17 cellular contexts compared by ENCODE assay signal in genomic region chr1:110594466-110595076, GRCh38.
DNase-seq lines count a peak whose midpoint lies in the region; ATAC-seq and TF ChIP-seq lines count a peak whose summit lies in the region.
"Had no signal": no experiment of that assay in that cellular context is flagged by ENCODE, and none has a peak within 500 bp of the region (broad histone marks: within the 10 kb centered on the region; RNA-seq: fewer than 3 reads in every experiment).

No MANE protein-coding gene starts in this region.

- H3K4me2 ChIP-seq in DOHH2 (ENCODE audit: low read length): peak overlapping the region; percentile 52

- no peaks in the 10 kb centered on the region for H3K36me3 ChIP-seq in DOHH2 (ENCODE audit: control insufficient read depth, low read length)
- H3K36me3 ChIP-seq: cardiac muscle cell, tibial nerve had no signal

- H3K4me3 ChIP-seq in DOHH2 (ENCODE audit: low read length): peak overlapping the region; percentile 52
- H3K4me3 ChIP-seq: cardiac muscle cell, tibial nerve had no signal

- no peaks in the 10 kb centered on the region for H3K9me3 ChIP-seq in DOHH2 (ENCODE audit: control insufficient read depth, insufficient read depth, low read length)
- H3K9me3 ChIP-seq: tibial nerve had no signal

- DNase-seq in NCI-H69 (lab: John Stamatoyannopoulos, UW) (peak; percentile 71), hippocampal formation (lab: John Stamatoyannopoulos, UW) (peak; percentile 45 to 50), putamen (ENCODE audit: low spot score) (peak; percentile 83), hepatic stellate cell (ENCODE audit: low spot score) (no peak), NOMO-1 treated with DMSO at 0.1 percent for 48 hours (lab: John Stamatoyannopoulos, UW; ENCODE audit: unreplicated experiment) (no peak)
- DNase-seq in stimulated activated CD4-positive, alpha-beta T cell treated with anti-CD3 and anti-CD28 coated beads, Interleukin-4, amount 100 ng/mL, for 1 hour: no peak
- DNase-seq: activated CD4-positive, alpha-beta T cell treated with anti-CD3 and anti-CD28 coated beads, Interleukin-2, amount 50 U/mL, for 48 hours; activated naive CD8-positive, alpha-beta T cell treated with anti-CD3 and anti-CD28 coated beads for 36 hours; activated T-cell treated with anti-CD3 and anti-CD28 coated beads, Interleukin-2, amount 50 U/mL, for 48 hours; NCI-H187; NCI-H82; right cardiac atrium; stimulated activated CD4-positive, alpha-beta T cell treated with anti-CD3 and anti-CD28 coated beads, Interleukin-1b, Interleukin-23, amount 100 ng/mL, for 48 hours had no signal

- ATAC-seq in GM19467 (IDR thresholded peaks at IDR 0.05; ENCODE audit: unreplicated experiment): no peak
- ATAC-seq: right cardiac atrium had no signal

- H4K20me1 ChIP-seq in DOHH2 (ENCODE audit: control insufficient read depth, insufficient read depth, low read depth, low read length): no peaks in the 10 kb centered on the region

- peaks cover 25% of the 10 kb centered on the region for H3K4me1 ChIP-seq in DOHH2 (ENCODE audit: control insufficient read depth, low read length)

- no peak for TF ChIP-seq CTCF in DOHH2 (IDR thresholded peaks at IDR 0.05; ENCODE audit: low read depth, low read length, poor library complexity, severe bottlenecking)

- H3K79me2 ChIP-seq in DOHH2 (ENCODE audit: control insufficient read depth, low read length): no peaks in the 10 kb centered on the region

- H3K9me2 ChIP-seq in DOHH2 (replicated peaks; ENCODE audit: control insufficient read depth, low read length): no peaks in the 10 kb centered on the region

- peak overlapping the region; percentile 23; the same call in 1 of the 2 replicates for H3K27ac ChIP-seq in DOHH2 (ENCODE audit: low read depth, low read length)
- H3K27ac ChIP-seq: cardiac muscle cell, tibial nerve had no signal

- no peaks in the 10 kb centered on the region for H3F3A ChIP-seq in DOHH2 (ENCODE audit: control insufficient read depth, insufficient read depth)

- H3K27me3 ChIP-seq in DOHH2 (ENCODE audit: control insufficient read depth, low read length): no peaks in the 10 kb centered on the region
- H3K27me3 ChIP-seq: tibial nerve had no signal

Comparison
In these comparisons a context has a peak if more than half of its experiments do, and no peak if none do; other contexts are left out.
1. DNase-seq: peak in NCI-H69 (single experiment), hippocampal formation (2 of 2) and putamen (single experiment); none in hepatic stellate cell (single experiment), NOMO-1 treated with DMSO at 0.1 percent for 48 hours (single experiment) and stimulated activated CD4-positive, alpha-beta T cell treated with anti-CD3 and anti-CD28 coated beads, Interleukin-4, amount 100 ng/mL, for 1 hour (single experiment).